23 cellular contexts compared by ENCODE assay signal in genomic region chr18:7940379-7940778, GRCh38.
"Had no signal": no experiment of that assay in that cellular context is flagged by ENCODE, and none has a peak within 500 bp of the region (broad histone marks: within the 10 kb centered on the region; RNA-seq: fewer than 3 reads in every experiment).

No MANE protein-coding gene starts in this region.

- H3K27ac Mint-ChIP-seq: activated B cell treated with CpG ODN at 0.5 μM for 24 hours; activated CD8-positive, alpha-beta memory T cell treated with anti-CD3 and anti-CD28 coated beads, Interleukin-2, amount 10 ng/mL, durations not matched to agents 7 days and 5 days; activated CD8-positive, alpha-beta T cell treated with anti-CD3 and anti-CD28 coated beads, Interleukin-2, amount 10 ng/mL, durations not matched to agents 7 days and 5 days; activated naive CD4-positive, alpha-beta T cell treated with anti-CD3 and anti-CD28 coated beads, Interleukin-2, amount 50 U/mL, for 24 hours; activated naive CD8-positive, alpha-beta T cell treated with anti-CD3 and anti-CD28 coated beads, Interleukin-2, amount 50 U/mL, for 24 hours; activated T-helper 2 cell treated with anti-CD3 and anti-CD28 coated beads, Interferon-gamma antibody, Interleukin-2, Interleukin-4, amounts not matched to agents 10 μg/mL and 5 μg/mL and 100 μg/mL, durations not matched to agents 14 hours and 24 hours and 36 hours; effector memory CD8-positive, alpha-beta T cell; nephron; stimulated activated naive B cell treated with anti-CD40 and anti-IgM and Interleukin-4, amounts not matched to agents 10 μg/mL and 1 μg/mL and 100 μg/mL, for 72 hours had no signal

- DNase-seq: activated B cell treated with CpG ODN at 0.5 μM for 24 hours; activated CD8-positive, alpha-beta memory T cell treated with anti-CD3 and anti-CD28 coated beads, Interleukin-2, amount 10 ng/mL, durations not matched to agents 7 days and 5 days; activated CD8-positive, alpha-beta T cell treated with anti-CD3 and anti-CD28 coated beads, Interleukin-2, amount 10 ng/mL, durations not matched to agents 7 days and 5 days; activated naive CD8-positive, alpha-beta T cell treated with anti-CD3 and anti-CD28 coated beads, Interleukin-2, amount 50 U/mL, for 24 hours; activated T-cell treated with anti-CD3 and anti-CD28 coated beads, Interleukin-2, amount 50 U/mL, for 48 hours; cortex of kidney; effector memory CD8-positive, alpha-beta T cell; heart right ventricle; kidney glomerular epithelial cell; stimulated activated CD4-positive, alpha-beta T cell treated with anti-CD3 and anti-CD28 coated beads, Interleukin-1b, Interleukin-23, amount 100 ng/mL, for 48 hours; stimulated activated CD4-positive, alpha-beta T cell treated with anti-CD3 and anti-CD28 coated beads, Interleukin-4, amount 100 ng/mL, for 4 hours; stimulated activated CD8-positive, alpha-beta memory T cell treated with anti-CD3 and anti-CD28 coated beads, Interleukin-4, amount 100 ng/mL, for 48 hours; stimulated activated naive B cell treated with anti-CD40 and anti-IgM and Interleukin-4, amounts not matched to agents 10 μg/mL and 1 μg/mL and 100 μg/mL, for 72 hours; stomach; T-helper 2 cell; thyroid gland had no signal

- H3K36me3 Mint-ChIP-seq: activated CD8-positive, alpha-beta memory T cell treated with anti-CD3 and anti-CD28 coated beads, Interleukin-2, amount 10 ng/mL, durations not matched to agents 7 days and 5 days; activated naive CD4-positive, alpha-beta T cell treated with anti-CD3 and anti-CD28 coated beads, Interleukin-2, amount 50 U/mL, for 24 hours; stimulated activated naive B cell treated with anti-CD40 and anti-IgM and Interleukin-4, amounts not matched to agents 10 μg/mL and 1 μg/mL and 100 μg/mL, for 72 hours had no signal

- H3K9me3 Mint-ChIP-seq: activated naive CD4-positive, alpha-beta T cell treated with anti-CD3 and anti-CD28 coated beads, Interleukin-2, amount 50 U/mL, for 24 hours; activated naive CD8-positive, alpha-beta T cell treated with anti-CD3 and anti-CD28 coated beads, Interleukin-2, amount 50 U/mL, for 24 hours; activated T-helper 2 cell treated with anti-CD3 and anti-CD28 coated beads, Interferon-gamma antibody, Interleukin-2, Interleukin-4, amounts not matched to agents 10 μg/mL and 5 μg/mL and 100 μg/mL, durations not matched to agents 14 hours and 24 hours and 36 hours; nephron; stimulated activated naive B cell treated with anti-CD40 and anti-IgM and Interleukin-4, amounts not matched to agents 10 μg/mL and 1 μg/mL and 100 μg/mL, for 72 hours had no signal

- H3K9me3 ChIP-seq: heart right ventricle, left lung, neutrophil, stomach, thyroid gland had no signal

- H3K27me3 ChIP-seq: heart right ventricle, left lung, neutrophil, stomach, thyroid gland had no signal

- H3K36me3 ChIP-seq: neutrophil, thyroid gland had no signal

- H3K27me3 Mint-ChIP-seq: activated B cell treated with CpG ODN at 0.5 μM for 24 hours; activated CD8-positive, alpha-beta memory T cell treated with anti-CD3 and anti-CD28 coated beads, Interleukin-2, amount 10 ng/mL, durations not matched to agents 7 days and 5 days; activated naive CD4-positive, alpha-beta T cell treated with anti-CD3 and anti-CD28 coated beads, Interleukin-2, amount 50 U/mL, for 24 hours; activated naive CD8-positive, alpha-beta T cell treated with anti-CD3 and anti-CD28 coated beads, Interleukin-2, amount 50 U/mL, for 24 hours; effector memory CD8-positive, alpha-beta T cell; stimulated activated naive B cell treated with anti-CD40 and anti-IgM and Interleukin-4, amounts not matched to agents 10 μg/mL and 1 μg/mL and 100 μg/mL, for 72 hours had no signal

- H3K4me1 Mint-ChIP-seq: activated B cell treated with CpG ODN at 0.5 μM for 24 hours; activated CD8-positive, alpha-beta memory T cell treated with anti-CD3 and anti-CD28 coated beads, Interleukin-2, amount 10 ng/mL, durations not matched to agents 7 days and 5 days; activated naive CD4-positive, alpha-beta T cell treated with anti-CD3 and anti-CD28 coated beads, Interleukin-2, amount 50 U/mL, for 24 hours; activated naive CD8-positive, alpha-beta T cell treated with anti-CD3 and anti-CD28 coated beads, Interleukin-2, amount 50 U/mL, for 24 hours; nephron; stimulated activated naive B cell treated with anti-CD40 and anti-IgM and Interleukin-4, amounts not matched to agents 10 μg/mL and 1 μg/mL and 100 μg/mL, for 72 hours had no signal

- H3K4me3 Mint-ChIP-seq: activated B cell treated with CpG ODN at 0.5 μM for 24 hours; activated CD8-positive, alpha-beta memory T cell treated with anti-CD3 and anti-CD28 coated beads, Interleukin-2, amount 10 ng/mL, durations not matched to agents 7 days and 5 days; activated CD8-positive, alpha-beta T cell treated with anti-CD3 and anti-CD28 coated beads, Interleukin-2, amount 10 ng/mL, durations not matched to agents 7 days and 5 days; activated naive CD4-positive, alpha-beta T cell treated with anti-CD3 and anti-CD28 coated beads, Interleukin-2, amount 50 U/mL, for 24 hours; activated naive CD8-positive, alpha-beta T cell treated with anti-CD3 and anti-CD28 coated beads, Interleukin-2, amount 50 U/mL, for 24 hours; effector memory CD8-positive, alpha-beta T cell; nephron; stimulated activated naive B cell treated with anti-CD40 and anti-IgM and Interleukin-4, amounts not matched to agents 10 μg/mL and 1 μg/mL and 100 μg/mL, for 72 hours had no signal

- H3K4me3 ChIP-seq: heart right ventricle, left lung, skin epidermis, stomach, thyroid gland had no signal

- ATAC-seq: activated CD8-positive, alpha-beta memory T cell treated with anti-CD3 and anti-CD28 coated beads, Interleukin-2, amount 10 ng/mL, durations not matched to agents 7 days and 5 days; activated CD8-positive, alpha-beta T cell treated with anti-CD3 and anti-CD28 coated beads, Interleukin-2, amount 10 ng/mL, durations not matched to agents 7 days and 5 days; activated naive CD8-positive, alpha-beta T cell treated with anti-CD3 and anti-CD28 coated beads, Interleukin-2, amount 50 U/mL, for 24 hours; effector memory CD8-positive, alpha-beta T cell; left lung; sciatic nerve; stimulated activated naive B cell treated with anti-CD40 and anti-IgM and Interleukin-4, amounts not matched to agents 10 μg/mL and 1 μg/mL and 100 μg/mL, for 72 hours had no signal

- H3K27ac ChIP-seq: heart right ventricle, left lung, neutrophil, skin epidermis had no signal
